1 cellular context compared by ENCODE assay signal in genomic region chr6:176766-177165, GRCh38.
TF ChIP-seq lines count a peak whose summit lies in the region.

No MANE protein-coding gene starts in this region.

TF ChIP-seq in K562, 482 proteins besides CTCF, POLR2A, EP300 and RAD21 (continued from another document):
- TF ChIP-seq ZBTB40 (IDR thresholded peaks at IDR 0.05) (no peak), ZBTB40 (CRISPR knock-in tag; IDR thresholded peaks at IDR 0.05) (no peak), MECOM (CRISPR knock-in tag; IDR thresholded peaks at IDR 0.05) (no peak), RNF219 (CRISPR knock-in tag; IDR thresholded peaks at IDR 0.05) (no peak), ZNF76 (CRISPR knock-in tag; IDR thresholded peaks at IDR 0.05; ENCODE audit: borderline replicate concordance) (no peak)
